11 cellular contexts compared by ENCODE assay signal in genomic region chr6:52536424-52536916, GRCh38.
A peak's percentile ranks its signal among the peaks of the same experiment; 100 is the strongest.
DNase-seq lines count a peak whose midpoint lies in the region; ATAC-seq and TF ChIP-seq lines count a peak whose summit lies in the region.
"Had no signal": no experiment of that assay in that cellular context is flagged by ENCODE, and none has a peak within 500 bp of the region (broad histone marks: within the 10 kb centered on the region; RNA-seq: fewer than 3 reads in every experiment).

No MANE protein-coding gene starts in this region.

- H3K27ac ChIP-seq in KMS-11 = peak overlapping the region; percentile 94

- peaks cover 77% of the 10 kb centered on the region for H3K79me2 ChIP-seq in KMS-11 (ENCODE audit: insufficient read depth, low read depth)

- H3K36me3 ChIP-seq in KMS-11 (ENCODE audit: insufficient read depth) = no peaks in the 10 kb centered on the region; the same call in 1 of the 2 replicates

- CTCF ChIA-PET in activated naive CD4-positive, alpha-beta T cell treated with anti-CD3 and anti-CD28 coated beads, Interleukin-2, amount 10 ng/mL, durations not matched to agents 7 days and 5 days (lab: Charles Lee) = interaction anchor here (0.8 to 1.3 kb wide), 3 partner anchors 34 to 120 kb away, joined by 3 to 4 read pairs (median 4); no protein-coding TSS in a partner anchor

- H3K4me1 ChIP-seq in KMS-11 (ENCODE audit: low read depth, poor library complexity, severe bottlenecking) = peaks cover 100% of the 10 kb centered on the region

- peak; percentile 44 for ATAC-seq in HG02642 (IDR thresholded peaks at IDR 0.05; ENCODE audit: poor library complexity, unreplicated experiment)
- peak; percentile 35 for ATAC-seq in stimulated activated memory B cell treated with anti-CD40 and anti-IgM and Interleukin-4, amounts not matched to agents 10 μg/mL and 1 μg/mL and 100 μg/mL, for 72 hours
- ATAC-seq: A549 had no signal

- no peaks in the 10 kb centered on the region for H3K27me3 ChIP-seq in KMS-11 (ENCODE audit: insufficient read depth, low read depth)

- DNase-seq in activated naive CD4-positive, alpha-beta T cell treated with anti-CD3 and anti-CD28 coated beads, Interleukin-2, amount 10 ng/mL, durations not matched to agents 7 days and 5 days = no peak
- DNase-seq in activated naive CD4-positive, alpha-beta T cell (lab: John Stamatoyannopoulos, UW) = no peak
- no peak for DNase-seq in dedifferentiated amniotic fluid mesenchymal stem cell (ENCODE audit: extremely low spot score)
- DNase-seq in activated T-cell treated with anti-CD3 and anti-CD28 coated beads, Interleukin-2, amount 50 U/mL, for 48 hours = no peak
- no peak for DNase-seq in activated naive CD4-positive, alpha-beta T cell treated with anti-CD3 and anti-CD28 coated beads, Interleukin-2, amount 50 U/mL, for 16 hours
- DNase-seq: NCI-H2029, SIG-M5 had no signal

- peaks cover 38% of the 10 kb centered on the region for H3K4me1 Mint-ChIP-seq in activated naive CD4-positive, alpha-beta T cell treated with anti-CD3 and anti-CD28 coated beads, Interleukin-2, amount 10 ng/mL, durations not matched to agents 7 days and 5 days
- peaks cover 33% of the 10 kb centered on the region for H3K4me1 Mint-ChIP-seq in stimulated activated memory B cell treated with anti-CD40 and anti-IgM and Interleukin-4, amounts not matched to agents 10 μg/mL and 1 μg/mL and 100 μg/mL, for 72 hours

- H4K20me1 ChIP-seq in KMS-11 (ENCODE audit: insufficient read depth) = no peaks in the 10 kb centered on the region

- no peaks in the 10 kb centered on the region for H3K9me3 Mint-ChIP-seq in activated naive CD4-positive, alpha-beta T cell treated with anti-CD3 and anti-CD28 coated beads, Interleukin-2, amount 10 ng/mL, durations not matched to agents 7 days and 5 days
- H3K9me3 Mint-ChIP-seq in stimulated activated memory B cell treated with anti-CD40 and anti-IgM and Interleukin-4, amounts not matched to agents 10 μg/mL and 1 μg/mL and 100 μg/mL, for 72 hours = no peaks in the 10 kb centered on the region

- no peak overlapping the region for H3K4me3 ChIP-seq in KMS-11 (IDR thresholded peaks at IDR 0.05; ENCODE audit: insufficient read depth, low read depth, low read length)
- H3K4me3 ChIP-seq: A549 had no signal

- TF ChIP-seq CTCF in KMS-11 (conservative IDR thresholded peaks at IDR 0.05; ENCODE audit: low read depth, low read length) = no peak

- peak overlapping the region; percentile 43; the same call in 1 of the 2 replicates for H3K9ac ChIP-seq in KMS-11

- no peak overlapping the region for H3K4me3 Mint-ChIP-seq in activated naive CD4-positive, alpha-beta T cell treated with anti-CD3 and anti-CD28 coated beads, Interleukin-2, amount 10 ng/mL, durations not matched to agents 7 days and 5 days
- H3K4me3 Mint-ChIP-seq in stimulated activated memory B cell treated with anti-CD40 and anti-IgM and Interleukin-4, amounts not matched to agents 10 μg/mL and 1 μg/mL and 100 μg/mL, for 72 hours = no peak overlapping the region

- H3K27ac Mint-ChIP-seq in activated naive CD4-positive, alpha-beta T cell treated with anti-CD3 and anti-CD28 coated beads, Interleukin-2, amount 10 ng/mL, durations not matched to agents 7 days and 5 days = peak overlapping the region; percentile 17
- peak overlapping the region; percentile 37 for H3K27ac Mint-ChIP-seq in stimulated activated memory B cell treated with anti-CD40 and anti-IgM and Interleukin-4, amounts not matched to agents 10 μg/mL and 1 μg/mL and 100 μg/mL, for 72 hours

- H3K27me3 Mint-ChIP-seq in activated naive CD4-positive, alpha-beta T cell treated with anti-CD3 and anti-CD28 coated beads, Interleukin-2, amount 10 ng/mL, durations not matched to agents 7 days and 5 days = no peaks in the 10 kb centered on the region
- H3K27me3 Mint-ChIP-seq in stimulated activated memory B cell treated with anti-CD40 and anti-IgM and Interleukin-4, amounts not matched to agents 10 μg/mL and 1 μg/mL and 100 μg/mL, for 72 hours = no peaks in the 10 kb centered on the region

- no peak overlapping the region for H2AFZ ChIP-seq in KMS-11 (ENCODE audit: low read depth)

- H3K36me3 Mint-ChIP-seq in activated naive CD4-positive, alpha-beta T cell treated with anti-CD3 and anti-CD28 coated beads, Interleukin-2, amount 10 ng/mL, durations not matched to agents 7 days and 5 days = peaks cover 5% of the 10 kb centered on the region
- H3K36me3 Mint-ChIP-seq in stimulated activated memory B cell treated with anti-CD40 and anti-IgM and Interleukin-4, amounts not matched to agents 10 μg/mL and 1 μg/mL and 100 μg/mL, for 72 hours = peaks cover 29% of the 10 kb centered on the region

- peak overlapping the region; percentile 90 for H3K4me2 ChIP-seq in KMS-11
- H3K4me2 ChIP-seq: A549 had no signal
